Comparison of ENCODE assay signal across 8 cellular contexts in genomic region chr16:30656974-30657865, GRCh38. TPM values are rescaled to one million over a fixed set of nuclear protein-coding genes. Genes with fewer than 3 reads are reported as not detected.
A peak's percentile ranks its signal among the peaks of the same experiment; 100 is the strongest.
DNase-seq lines count a peak whose midpoint lies in the region; ATAC-seq, FAIRE-seq and TF ChIP-seq lines count a peak whose summit lies in the region.

No MANE protein-coding gene starts in this region.

- H3K4me1 ChIP-seq in HCT116 (ENCODE audit: control insufficient read depth in 1 of 2, insufficient read depth in 2 of 2, low read length in 2 of 2) = peaks cover 20 to 28% of the 10 kb centered on the region in 2 experiments
- H3K4me1 ChIP-seq in keratinocyte (ENCODE audit: control insufficient read depth, extremely low read depth, insufficient read depth, low read length) = peaks cover 27% of the 10 kb centered on the region
- peaks cover 41% of the 10 kb centered on the region for H3K4me1 ChIP-seq in suprapubic skin

- DNase-seq in AML-193 (lab: John Stamatoyannopoulos, UW) = peak; percentile 40 to 45
- no peak for DNase-seq in HCT116 (ENCODE audit: low read depth, low spot score)
- DNase-seq in activated T-helper 2 cell treated with anti-CD3 and anti-CD28 coated beads, Interferon-gamma antibody, Interleukin-2, Interleukin-4, amounts not matched to agents 10 μg/mL and 5 μg/mL and 100 μg/mL, durations not matched to agents 14 hours and 24 hours and 36 hours (ENCODE audit: low spot score) = no peak
- DNase-seq in keratinocyte (ENCODE audit: low read depth, low spot score) = no peak
- DNase-seq in suprapubic skin (ENCODE audit: low spot score in 2 of 2) = no peak
- no peak for DNase-seq in COR-L47 (lab: John Stamatoyannopoulos, UW)
- no peak for DNase-seq in NCI-H187 treated with DMSO at 0.1 percent for 48 hours (lab: John Stamatoyannopoulos, UW)

- TF ChIP-seq EP300 in suprapubic skin (IDR thresholded peaks at IDR 0.05) = no peak

- H3K4me3 ChIP-seq in HCT116 (replicated peaks in 1 of 2; ENCODE audit: low read depth in 1 of 2, low read length in 2 of 2) (peak overlapping the region; percentile 53 to 94), keratinocyte (ENCODE audit: control insufficient read depth in 2 of 3, extremely low read depth in 1 of 3, insufficient read depth in 2 of 3, low read depth in 1 of 3, low read length in 3 of 3) (peak overlapping the region; percentile 17 to 80 (median 70)), suprapubic skin (peak overlapping the region; percentile 65)

- no peaks in the 10 kb centered on the region for H3K9me2 ChIP-seq in HCT116 (ENCODE audit: insufficient read depth)

- H3K9me1 ChIP-seq in keratinocyte (ENCODE audit: control insufficient read depth, extremely low read depth, insufficient read depth, low read length) = no peaks in the 10 kb centered on the region

- H3K4me2 ChIP-seq in HCT116 (ENCODE audit: low read length) (peak overlapping the region; percentile 80), keratinocyte (ENCODE audit: control insufficient read depth, extremely low read depth, insufficient read depth, low read depth, low read length) (peak overlapping the region; percentile 96)

- H4K20me1 ChIP-seq in HCT116 (ENCODE audit: insufficient read depth) (no peaks in the 10 kb centered on the region), keratinocyte (ENCODE audit: control insufficient read depth, extremely low read depth, insufficient read depth, low read length) (no peaks in the 10 kb centered on the region)

- no peak for FAIRE-seq in keratinocyte (lab: Jason Lieb, UNC)

- WGBS in suprapubic skin = 49% methylated on average over 19 of the region's 32 CpGs

- H3K27ac ChIP-seq in HCT116 (ENCODE audit: low read depth, low read length) (peak overlapping the region; percentile 97), keratinocyte (ENCODE audit: control insufficient read depth, insufficient read depth, low read length) (peak overlapping the region; percentile 75), suprapubic skin (peak overlapping the region; percentile 97)

- POLR2A ChIA-PET in HCT116 (lab: Charles Lee) = interaction anchor here (0.9 kb wide), 1 partner anchor 13 kb away, joined by 3 read pairs; no protein-coding TSS in a partner anchor

- peak; percentile 0; the same call in 1 of the 2 replicates for ATAC-seq in HCT116
- no peak for ATAC-seq in HG03280 (IDR thresholded peaks at IDR 0.05; ENCODE audit: unreplicated experiment)

- BruUV-seq in HCT116 (replicated peaks; lab: Mats Ljungman, UMichigan) = TSS peak; percentile 77

- H2AFZ ChIP-seq in HCT116 (ENCODE audit: low read depth, low read length, poor library complexity, severe bottlenecking) (no peak overlapping the region), keratinocyte (ENCODE audit: control insufficient read depth, low read length) (peak overlapping the region; percentile 73)

- peak overlapping the region; percentile 87 for H3K27ac Mint-ChIP-seq in activated T-helper 2 cell treated with anti-CD3 and anti-CD28 coated beads, Interferon-gamma antibody, Interleukin-2, Interleukin-4, amounts not matched to agents 10 μg/mL and 5 μg/mL and 100 μg/mL, durations not matched to agents 14 hours and 24 hours and 36 hours

- TF ChIP-seq RAD21 in HCT116 (IDR thresholded peaks at IDR 0.05; ENCODE audit: low read depth) = no peak

- CTCF ChIA-PET in HCT116 (lab: Charles Lee) = interaction anchor here (0.7 kb wide), 1 partner anchor 228 kb away, joined by 3 read pairs; the partner anchor contains the start of gene DCTPP1

- RAD21 ChIA-PET in HCT116 (lab: Charles Lee; ENCODE audit: low non-redundant PET in 1 of 2, low total read pairs in 2 of 2, uncharacterized antibody in 2 of 2, unreplicated experiment in 2 of 2) = no interaction called here

- no peaks in the 10 kb centered on the region for H3K9me3 ChIP-seq in HCT116 (ENCODE audit: control insufficient read depth in 1 of 2, insufficient read depth in 1 of 2, low read depth in 1 of 2, low read length in 2 of 2)
- no peaks in the 10 kb centered on the region for H3K9me3 ChIP-seq in keratinocyte (ENCODE audit: control insufficient read depth, low read depth, low read length)
- no peaks in the 10 kb centered on the region for H3K9me3 ChIP-seq in suprapubic skin

- H3K27me3 Mint-ChIP-seq in activated T-helper 2 cell treated with anti-CD3 and anti-CD28 coated beads, Interferon-gamma antibody, Interleukin-2, Interleukin-4, amounts not matched to agents 10 μg/mL and 5 μg/mL and 100 μg/mL, durations not matched to agents 14 hours and 24 hours and 36 hours (ENCODE audit: low read depth) = no peaks in the 10 kb centered on the region

- H3K27me3 ChIP-seq in HCT116 (ENCODE audit: insufficient read depth, low read length) = no peaks in the 10 kb centered on the region
- H3K27me3 ChIP-seq in keratinocyte (ENCODE audit: control insufficient read depth, extremely low read depth, insufficient read depth, low read length) = no peaks in the 10 kb centered on the region
- no peaks in the 10 kb centered on the region for H3K27me3 ChIP-seq in suprapubic skin

- dilution Hi-C loops in keratinocyte (cut with MboI; ENCODE audit: extremely low pct_ligation_motif_present, low sequenced_read_pairs) = no loop called here

- intact Hi-C loops in HCT116 (cut with micrococcal nuclease) = no loop called here
- intact Hi-C loops in activated T-helper 2 cell treated with anti-CD3 and anti-CD28 coated beads, Interferon-gamma antibody, Interleukin-2, Interleukin-4, amounts not matched to agents 10 μg/mL and 5 μg/mL and 100 μg/mL, durations not matched to agents 14 hours and 24 hours and 36 hours (cut with micrococcal nuclease) = no loop called here

- H3K36me3 Mint-ChIP-seq in activated T-helper 2 cell treated with anti-CD3 and anti-CD28 coated beads, Interferon-gamma antibody, Interleukin-2, Interleukin-4, amounts not matched to agents 10 μg/mL and 5 μg/mL and 100 μg/mL, durations not matched to agents 14 hours and 24 hours and 36 hours (ENCODE audit: low read depth) = peaks cover 71% of the 10 kb centered on the region

- peaks cover 32% of the 10 kb centered on the region for H3K4me1 Mint-ChIP-seq in activated T-helper 2 cell treated with anti-CD3 and anti-CD28 coated beads, Interferon-gamma antibody, Interleukin-2, Interleukin-4, amounts not matched to agents 10 μg/mL and 5 μg/mL and 100 μg/mL, durations not matched to agents 14 hours and 24 hours and 36 hours (ENCODE audit: low read depth)

- H3K4me3 Mint-ChIP-seq in activated T-helper 2 cell treated with anti-CD3 and anti-CD28 coated beads, Interferon-gamma antibody, Interleukin-2, Interleukin-4, amounts not matched to agents 10 μg/mL and 5 μg/mL and 100 μg/mL, durations not matched to agents 14 hours and 24 hours and 36 hours (ENCODE audit: low read depth) = peak overlapping the region; percentile 81

- peak overlapping the region; percentile 90 for H3K9ac ChIP-seq in HCT116 (ENCODE audit: low read length)
- peak overlapping the region; percentile 74 for H3K9ac ChIP-seq in keratinocyte (ENCODE audit: control insufficient read depth, extremely low read depth, insufficient read depth, low read length)

- no peaks in the 10 kb centered on the region for H3K9me3 Mint-ChIP-seq in activated T-helper 2 cell treated with anti-CD3 and anti-CD28 coated beads, Interferon-gamma antibody, Interleukin-2, Interleukin-4, amounts not matched to agents 10 μg/mL and 5 μg/mL and 100 μg/mL, durations not matched to agents 14 hours and 24 hours and 36 hours

- H3K79me2 ChIP-seq in HCT116 (ENCODE audit: insufficient read depth, low read length) = peaks cover 35% of the 10 kb centered on the region
- H3K79me2 ChIP-seq in keratinocyte (ENCODE audit: control insufficient read depth, insufficient read depth, low read length) = peaks cover 33% of the 10 kb centered on the region

- TF ChIP-seq CTCF in HCT116 (IDR thresholded peaks at IDR 0.05 in 2 of 3, conservative IDR thresholded peaks at IDR 0.05 in 1 of 3; ENCODE audit: borderline replicate concordance in 1 of 3, insufficient read depth in 1 of 3, low read depth in 2 of 3, low read length in 2 of 3) = no peak
- no peak for TF ChIP-seq CTCF in keratinocyte (optimal IDR thresholded peaks at IDR 0.05 in 1 of 3, IDR thresholded peaks at IDR 0.05 in 1 of 3, conservative IDR thresholded peaks at IDR 0.05 in 1 of 3; ENCODE audit: extremely low read depth in 1 of 3, insufficient read depth in 2 of 3, low read length in 3 of 3)
- no peak for TF ChIP-seq CTCF in suprapubic skin (IDR thresholded peaks at IDR 0.05)

- TF ChIP-seq POLR2A in HCT116 (IDR thresholded peaks at IDR 0.05; ENCODE audit: borderline replicate concordance, extremely low read depth, insufficient read depth, insufficient read length) = no peak
- no peak for TF ChIP-seq POLR2A in suprapubic skin (IDR thresholded peaks at IDR 0.05)

- H3K36me3 ChIP-seq in HCT116 (ENCODE audit: control insufficient read depth in 1 of 2, insufficient read depth in 2 of 2, low read length in 2 of 2) (peaks cover 13 to 27% of the 10 kb centered on the region in 2 experiments), keratinocyte (ENCODE audit: control insufficient read depth in 2 of 2, extremely low read depth in 1 of 2, insufficient read depth in 2 of 2, low read length in 2 of 2) (peaks cover 40 to 44% of the 10 kb centered on the region in 2 experiments), suprapubic skin (peaks cover 49% of the 10 kb centered on the region)

RNA-seq across cellular contexts. Expression of gene FBRS, which starts 1.0 kb away (rescaled TPM):
- total RNA-seq in HCT116 (2021; ENCODE audit: unreplicated experiment) = 65.3 TPM
- polyA plus RNA-seq in HCT116 (2012) = 37.2 and 42.7 TPM in 2 replicates
- total RNA-seq in activated T-helper 2 cell treated with anti-CD3 and anti-CD28 coated beads, Interferon-gamma antibody, Interleukin-2, Interleukin-4, amounts not matched to agents 10 μg/mL and 5 μg/mL and 100 μg/mL, durations not matched to agents 14 hours and 24 hours and 36 hours = 107 TPM in 2 replicates
- 5.1 to 7.7 TPM (median 7.3 TPM) in 3 replicates for polyA plus RNA-seq in keratinocyte
- polyA plus RNA-seq in keratinocyte (2011; ENCODE audit: low read depth) = 9.2 TPM
- polyA plus RNA-seq in keratinocyte (2011; cell fraction: cytosol; rRNA removed) = 4.7 and 7.9 TPM in 2 replicates
- 34.3 and 40.8 TPM in 2 replicates for polyA plus RNA-seq in keratinocyte (2011; cell fraction: nucleus; rRNA removed)
- 27.7 and 29.5 TPM in 2 replicates for polyA plus RNA-seq in keratinocyte (2012; ENCODE audit: low replicate concordance)
- 8.6 to 23.9 TPM (median 9.5 TPM) in 3 replicates for polyA minus RNA-seq in keratinocyte
- polyA minus RNA-seq in keratinocyte (2011; cell fraction: cytosol; rRNA and poly(A)+ RNA removed) = 10.2 TPM
- polyA minus RNA-seq in keratinocyte (2011; cell fraction: nucleus; rRNA and poly(A)+ RNA removed) = 15.7 and 18.5 TPM in 2 replicates
- total RNA-seq in suprapubic skin = 10 to 100 TPM; 64.5 to 81.3 (median 73.1) TPM

RNA-seq across cellular contexts. Expression of gene PRR14, which starts 6.5 kb away (rescaled TPM):
- total RNA-seq in HCT116 (2021; ENCODE audit: unreplicated experiment) = 56.2 TPM
- 28.8 and 39.7 TPM in 2 replicates for polyA plus RNA-seq in HCT116 (2012)
- total RNA-seq in activated T-helper 2 cell treated with anti-CD3 and anti-CD28 coated beads, Interferon-gamma antibody, Interleukin-2, Interleukin-4, amounts not matched to agents 10 μg/mL and 5 μg/mL and 100 μg/mL, durations not matched to agents 14 hours and 24 hours and 36 hours = 84.0 and 90.5 TPM in 2 replicates
- 4.3 to 7.4 TPM (median 4.8 TPM) in 3 replicates for polyA plus RNA-seq in keratinocyte
- polyA plus RNA-seq in keratinocyte (2011; ENCODE audit: low read depth) = 17.8 TPM
- 3.6 and 7.5 TPM in 2 replicates for polyA plus RNA-seq in keratinocyte (2011; cell fraction: cytosol; rRNA removed)
- 19.0 and 23.4 TPM in 2 replicates for polyA plus RNA-seq in keratinocyte (2011; cell fraction: nucleus; rRNA removed)
- 21.1 and 33.1 TPM in 2 replicates for polyA plus RNA-seq in keratinocyte (2012; ENCODE audit: low replicate concordance)
- 2.3 to 12.0 TPM (median 4.2 TPM) in 3 replicates for polyA minus RNA-seq in keratinocyte
- 19.2 TPM for polyA minus RNA-seq in keratinocyte (2011; cell fraction: cytosol; rRNA and poly(A)+ RNA removed)
- 4.0 TPM in 2 replicates for polyA minus RNA-seq in keratinocyte (2011; cell fraction: nucleus; rRNA and poly(A)+ RNA removed)
- total RNA-seq in suprapubic skin = 10 to 100 TPM; 56.7 to 68.8 (median 62.1) TPM

RNA-seq across cellular contexts. Expression of gene SRCAP, which starts 41.8 kb away (rescaled TPM):
- 59.6 TPM for total RNA-seq in HCT116 (2021; ENCODE audit: unreplicated experiment)
- 21.9 and 22.7 TPM in 2 replicates for polyA plus RNA-seq in HCT116 (2012)
- 83.6 TPM in 2 replicates for total RNA-seq in activated T-helper 2 cell treated with anti-CD3 and anti-CD28 coated beads, Interferon-gamma antibody, Interleukin-2, Interleukin-4, amounts not matched to agents 10 μg/mL and 5 μg/mL and 100 μg/mL, durations not matched to agents 14 hours and 24 hours and 36 hours
- polyA plus RNA-seq in keratinocyte = 1.0 to 4.6 TPM (median 1.4 TPM) in 3 replicates
- 5.6 TPM for polyA plus RNA-seq in keratinocyte (2011; ENCODE audit: low read depth)
- 1.6 and 2.8 TPM in 2 replicates for polyA plus RNA-seq in keratinocyte (2011; cell fraction: cytosol; rRNA removed)
- 21.8 and 24.4 TPM in 2 replicates for polyA plus RNA-seq in keratinocyte (2011; cell fraction: nucleus; rRNA removed)
- polyA plus RNA-seq in keratinocyte (2012; ENCODE audit: low replicate concordance) = 6.1 and 14.4 TPM in 2 replicates
- 10.7 to 92.1 TPM (median 11.8 TPM) in 3 replicates for polyA minus RNA-seq in keratinocyte
- 9.0 TPM for polyA minus RNA-seq in keratinocyte (2011; cell fraction: cytosol; rRNA and poly(A)+ RNA removed)
- 21.9 and 33.0 TPM in 2 replicates for polyA minus RNA-seq in keratinocyte (2011; cell fraction: nucleus; rRNA and poly(A)+ RNA removed)
- total RNA-seq in suprapubic skin = 10 to 100 TPM; 42.9 to 50.0 (median 44.6) TPM

RNA-seq across cellular contexts. Expression of gene ZNF689, which starts 47.0 kb away (rescaled TPM):
- total RNA-seq in HCT116 (2021; ENCODE audit: unreplicated experiment) (10.3 TPM), suprapubic skin (10 to 100 TPM in 1 of 4 donors, 1 to 10 TPM in 3; 5.3 to 11.2 (median 6.0) TPM)
- 6.1 and 7.3 TPM in 2 replicates for polyA plus RNA-seq in HCT116 (2012)
- total RNA-seq in activated T-helper 2 cell treated with anti-CD3 and anti-CD28 coated beads, Interferon-gamma antibody, Interleukin-2, Interleukin-4, amounts not matched to agents 10 μg/mL and 5 μg/mL and 100 μg/mL, durations not matched to agents 14 hours and 24 hours and 36 hours = 11.4 and 12.4 TPM in 2 replicates
- polyA plus RNA-seq in keratinocyte = 2.1 to 5.7 TPM (median 3.3 TPM) in 3 replicates
- 0.50 TPM for polyA plus RNA-seq in keratinocyte (2011; ENCODE audit: low read depth)
- 3.1 and 3.7 TPM in 2 replicates for polyA plus RNA-seq in keratinocyte (2011; cell fraction: cytosol; rRNA removed)
- 3.2 and 3.9 TPM in 2 replicates for polyA plus RNA-seq in keratinocyte (2011; cell fraction: nucleus; rRNA removed)
- 1.3 and 6.5 TPM in 2 replicates for polyA plus RNA-seq in keratinocyte (2012; ENCODE audit: low replicate concordance)
- polyA minus RNA-seq in keratinocyte = 4.4 to 7.4 TPM (median 6.0 TPM) in 3 replicates
- 8.6 TPM for polyA minus RNA-seq in keratinocyte (2011; cell fraction: cytosol; rRNA and poly(A)+ RNA removed)
- polyA minus RNA-seq in keratinocyte (2011; cell fraction: nucleus; rRNA and poly(A)+ RNA removed) = 3.5 and 3.6 TPM in 2 replicates

Comparison
In these comparisons a context has a peak if more than half of its experiments do, and no peak if none do; other contexts are left out.
1. DNase-seq: peak in AML-193 (2 of 2); none in HCT116 (single experiment), activated T-helper 2 cell treated with anti-CD3 and anti-CD28 coated beads, Interferon-gamma antibody, Interleukin-2, Interleukin-4, amounts not matched to agents 10 μg/mL and 5 μg/mL and 100 μg/mL, durations not matched to agents 14 hours and 24 hours and 36 hours (single experiment), keratinocyte (single experiment), suprapubic skin (0 of 2), COR-L47 (single experiment) and NCI-H187 treated with DMSO at 0.1 percent for 48 hours (single experiment).
2. Peak in every context shown above with its lines, with median percentiles within 50 percentile points of each other: H3K27ac ChIP-seq and H3K4me3 ChIP-seq.